In genomic region chr1:216154063-216154462, GRCh38 we compare ENCODE assay signal across 8 cellular contexts.
"Had no signal": no experiment of that assay in that cellular context is flagged by ENCODE, and none has a peak within 500 bp of the region (broad histone marks: within the 10 kb centered on the region; RNA-seq: fewer than 3 reads in every experiment).

No MANE protein-coding gene starts in this region.

- DNase-seq: GM23248, GOT3, H7, HFFc6, KG1 had no signal

- H3K36me3 ChIP-seq: HAP-1 had no signal

- H2AFZ ChIP-seq: GM23248 had no signal

- H3K4me1 ChIP-seq: HAP-1 had no signal

- H3K9ac ChIP-seq: GM23248 had no signal

- H3K9me3 ChIP-seq: HAP-1 had no signal

- ATAC-seq: HCT116 had no signal

- H3K4me3 ChIP-seq: GM23248, HAP-1 had no signal

- H3K27ac ChIP-seq: GM23248, HL-60 had no signal
